21 cellular contexts compared by ENCODE assay signal in genomic region chr16:12999368-12999767, GRCh38.
"Had no signal": no experiment of that assay in that cellular context is flagged by ENCODE, and none has a peak within 500 bp of the region (broad histone marks: within the 10 kb centered on the region; RNA-seq: fewer than 3 reads in every experiment).

No MANE protein-coding gene starts in this region.

- H3K4me3 ChIP-seq: hepatocyte, left ventricle myocardium inferior, lung, ovary, right atrium auricular region, smooth muscle cell, tibial nerve, uterus had no signal

- H3K9me3 ChIP-seq: left ventricle myocardium inferior, ovary, right atrium auricular region, tibial nerve, uterus had no signal

- H3K4me1 ChIP-seq: left ventricle myocardium inferior, right atrium auricular region, tibial nerve, uterus had no signal

- H2AFZ ChIP-seq: hepatocyte had no signal

- ATAC-seq: naive thymus-derived CD4-positive, alpha-beta T cell; natural killer cell treated with Interleukin-12 subunit alpha and Interleukin-12 subunit beta and Interleukin-15 and Interleukin-18, amount 100 ng/mL, for 72 hours; sciatic nerve; stimulated activated memory B cell treated with anti-CD40 and anti-IgM and Interleukin-4, amounts not matched to agents 10 μg/mL and 1 μg/mL and 100 μg/mL, for 72 hours; stimulated activated naive CD8-positive, alpha-beta T cell treated with anti-CD3 and anti-CD28 coated beads, Interleukin-15, amount 100 ng/mL, for 72 hours had no signal

- H3K36me3 ChIP-seq: left ventricle myocardium inferior, ovary, right atrium auricular region, tibial nerve, uterus had no signal

- H3K27me3 ChIP-seq: hepatocyte, ovary, right atrium auricular region, tibial nerve, uterus had no signal

- H3K27ac ChIP-seq: hepatocyte, left ventricle myocardium inferior, ovary, right atrium auricular region, tibial nerve, uterus had no signal

- DNase-seq: islet precursor cell; left ventricle myocardium inferior; mesendoderm; naive thymus-derived CD4-positive, alpha-beta T cell; ovary; stimulated activated CD4-positive, alpha-beta T cell treated with anti-CD3 and anti-CD28 coated beads, Interleukin-1b, Interleukin-23, amount 100 ng/mL, for 48 hours; stimulated activated CD4-positive, alpha-beta T cell treated with anti-CD3 and anti-CD28 coated beads, Interleukin-2, amount 100 ng/mL, for 48 hours; stimulated activated CD4-positive, alpha-beta T cell treated with anti-CD3 and anti-CD28 coated beads, Interleukin-4, amount 100 ng/mL, for 4 hours; stimulated activated CD8-positive, alpha-beta memory T cell treated with anti-CD3 and anti-CD28 coated beads, Interleukin-4, amount 100 ng/mL, for 48 hours; stimulated activated naive CD4-positive, alpha-beta T cell treated with Interleukin-2 at 50 U/mL for 16 hours; stimulated activated naive CD8-positive, alpha-beta T cell treated with anti-CD3 and anti-CD28 coated beads, Interleukin-15, amount 100 ng/mL, for 72 hours; substantia nigra; uterus had no signal

- H3K4me2 ChIP-seq: hepatocyte, smooth muscle cell had no signal

- H3K79me2 ChIP-seq: hepatocyte had no signal
